ENCODE assay signal across 11 cellular contexts in the genomic region with DNA sequence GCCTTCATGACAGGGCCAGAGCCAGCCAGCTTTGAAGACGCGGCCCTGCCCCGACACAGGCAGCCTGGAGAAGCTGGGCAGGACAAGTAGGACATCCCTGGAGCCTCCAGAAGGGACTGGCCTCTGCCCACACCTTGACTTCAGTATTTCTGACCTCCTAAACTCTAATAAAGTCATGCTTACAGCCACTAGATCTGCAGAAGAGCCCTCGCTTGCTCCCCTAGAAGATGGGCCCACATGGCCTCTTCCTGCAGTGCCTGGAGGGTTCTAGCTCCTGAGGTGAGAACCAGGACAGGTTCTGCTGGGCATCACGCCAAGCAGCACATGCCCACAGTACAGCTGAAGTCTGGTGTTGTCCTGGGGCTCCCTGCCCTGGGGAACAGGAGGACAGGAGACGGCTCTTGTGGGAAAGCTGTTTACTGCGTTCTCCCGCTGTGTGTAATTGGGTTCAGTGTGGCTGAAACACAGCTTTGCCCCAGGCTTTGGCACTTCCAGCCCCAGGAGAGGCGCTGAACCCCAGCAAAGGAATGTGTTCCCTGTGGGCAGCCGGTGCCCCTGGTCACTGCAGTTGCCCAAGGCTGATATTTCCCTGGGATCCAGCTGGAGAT. TPM values are rescaled to one million over a fixed set of nuclear protein-coding genes. Genes with fewer than 3 reads are reported as not detected.
A peak's percentile ranks its signal among the peaks of the same experiment; 100 is the strongest.
DNase-seq lines count a peak whose midpoint lies in the region; TF ChIP-seq lines count a peak whose summit lies in the region.
"Had no signal": no experiment of that assay in that cellular context is flagged by ENCODE, and none has a peak within 500 bp of the region (broad histone marks: within the 10 kb centered on the region; RNA-seq: fewer than 3 reads in every experiment).

No MANE protein-coding gene starts in this region.

- H3K27me3 Mint-ChIP-seq in activated CD4-positive, alpha-beta T cell treated with anti-CD3 and anti-CD28 coated beads, Interleukin-2, amount 10 ng/mL, durations not matched to agents 7 days and 5 days: no peaks in the 10 kb centered on the region
- H3K27me3 Mint-ChIP-seq in neural progenitor cell (ENCODE audit: insufficient read depth, low read depth): peaks cover 8% of the 10 kb centered on the region

- H3K4me3 Mint-ChIP-seq in activated CD4-positive, alpha-beta T cell treated with anti-CD3 and anti-CD28 coated beads, Interleukin-2, amount 10 ng/mL, durations not matched to agents 7 days and 5 days: peak overlapping the region; percentile 85
- H3K4me3 Mint-ChIP-seq in neural progenitor cell: peak overlapping the region; percentile 53
- H3K4me3 Mint-ChIP-seq: CD14-positive monocyte had no signal

- CTCF ChIA-PET in activated CD4-positive, alpha-beta T cell treated with anti-CD3 and anti-CD28 coated beads, Interleukin-2, amount 10 ng/mL, durations not matched to agents 7 days and 5 days (lab: Charles Lee): interaction anchor here (0.7 to 2.3 kb wide), 6 partner anchors 9 to 457 kb away, joined by 3 to 7 read pairs (median 4); no protein-coding TSS in a partner anchor

- H3K36me3 ChIP-seq in neural progenitor cell: no peaks in the 10 kb centered on the region

- H3K27me3 ChIP-seq in HL-60 (ENCODE audit: insufficient read depth, poor library complexity, severe bottlenecking) (no peaks in the 10 kb centered on the region), neural progenitor cell (no peaks in the 10 kb centered on the region)

- H3K9me3 Mint-ChIP-seq in activated CD4-positive, alpha-beta T cell treated with anti-CD3 and anti-CD28 coated beads, Interleukin-2, amount 10 ng/mL, durations not matched to agents 7 days and 5 days: no peaks in the 10 kb centered on the region
- H3K9me3 Mint-ChIP-seq in neural progenitor cell: no peaks in the 10 kb centered on the region
- H3K9me3 Mint-ChIP-seq: CD14-positive monocyte had no signal

- H3K27ac ChIP-seq in HL-60 (replicated peaks) (peak overlapping the region; percentile 30; the same call in 1 of the 2 replicates), neural progenitor cell (peak overlapping the region; percentile 70)
- H3K27ac ChIP-seq: epithelial cell of prostate had no signal

- peaks cover 42% of the 10 kb centered on the region for H3K79me2 ChIP-seq in neural progenitor cell (ENCODE audit: low read depth)

- peaks cover 28% of the 10 kb centered on the region for H3K4me1 Mint-ChIP-seq in activated CD4-positive, alpha-beta T cell treated with anti-CD3 and anti-CD28 coated beads, Interleukin-2, amount 10 ng/mL, durations not matched to agents 7 days and 5 days
- H3K4me1 Mint-ChIP-seq in neural progenitor cell: peaks cover 3% of the 10 kb centered on the region

- TF ChIP-seq CTCF in HL-60 (IDR thresholded peaks at IDR 0.05; ENCODE audit: insufficient read depth, low read length) (no peak), neural progenitor cell (IDR thresholded peaks at IDR 0.05) (no peak)

- H3K36me3 Mint-ChIP-seq in activated CD4-positive, alpha-beta T cell treated with anti-CD3 and anti-CD28 coated beads, Interleukin-2, amount 10 ng/mL, durations not matched to agents 7 days and 5 days (ENCODE audit: low read depth): peaks cover 22% of the 10 kb centered on the region
- H3K36me3 Mint-ChIP-seq in neural progenitor cell: peaks cover 4% of the 10 kb centered on the region

- H3K4me2 ChIP-seq in neural progenitor cell: no peak overlapping the region

- peaks cover 10% of the 10 kb centered on the region for H3K4me1 ChIP-seq in neural progenitor cell

- peaks cover 58% of the 10 kb centered on the region for H4K20me1 ChIP-seq in neural progenitor cell (ENCODE audit: low read depth)

- no peaks in the 10 kb centered on the region for H3K9me3 ChIP-seq in neural progenitor cell (ENCODE audit: low read depth)

- no peak for DNase-seq in activated CD4-positive, alpha-beta T cell treated with anti-CD3 and anti-CD28 coated beads, Interleukin-2, amount 10 ng/mL, durations not matched to agents 7 days and 5 days
- DNase-seq in activated CD4-positive, alpha-beta T cell treated with anti-CD3 and anti-CD28 coated beads, Interleukin-2, amount 50 U/mL, for 4 hours: no peak
- DNase-seq in HL-60 (ENCODE audit: low read depth in 1 of 2, low spot score in 1 of 2): peak in 1 of 2 experiments; percentile 35
- peak; percentile 34 to 37 for DNase-seq in activated CD4-positive, alpha-beta T cell treated with anti-CD3 and anti-CD28 coated beads, Interleukin-2, amount 50 U/mL, for 48 hours
- DNase-seq in neural progenitor cell (ENCODE audit: low spot score): no peak
- DNase-seq in NCI-H146 (lab: John Stamatoyannopoulos, UW): no peak
- no peak for DNase-seq in kidney tubule cell (ENCODE audit: low spot score)
- DNase-seq in SIG-M5 (lab: John Stamatoyannopoulos, UW): no peak
- DNase-seq: amygdala had no signal

- H2AFZ ChIP-seq in neural progenitor cell (replicated peaks): no peak overlapping the region

- no peak overlapping the region for H3K4me3 ChIP-seq in HL-60 (replicated peaks; ENCODE audit: insufficient read depth, low read length)
- H3K4me3 ChIP-seq in neural progenitor cell: no peak overlapping the region

- peak overlapping the region; percentile 62 for H3K27ac Mint-ChIP-seq in activated CD4-positive, alpha-beta T cell treated with anti-CD3 and anti-CD28 coated beads, Interleukin-2, amount 10 ng/mL, durations not matched to agents 7 days and 5 days
- H3K27ac Mint-ChIP-seq in neural progenitor cell: no peak overlapping the region

- POLR2A ChIA-PET in activated CD4-positive, alpha-beta T cell treated with anti-CD3 and anti-CD28 coated beads, Interleukin-2, amount 10 ng/mL, durations not matched to agents 7 days and 5 days (lab: Charles Lee): interaction anchor here (0.6 kb wide), 1 partner anchor 8 kb away, joined by 4 read pairs; no protein-coding TSS in a partner anchor

- H3K9ac ChIP-seq in neural progenitor cell: no peak overlapping the region

- peaks cover 64% of the 10 kb centered on the region for H3F3A ChIP-seq in neural progenitor cell (ENCODE audit: low read depth)

RNA-seq across cellular contexts. Expression of gene APRT, which starts 2.6 kb away (rescaled TPM):
- 100 to 1,000 TPM in 1 of 2 experiments, 10 to 100 TPM in 1; 86.2 to 112 TPM for total RNA-seq in activated CD4-positive, alpha-beta T cell treated with anti-CD3 and anti-CD28 coated beads, Interleukin-2, amount 10 ng/mL, durations not matched to agents 7 days and 5 days
- total RNA-seq in neural progenitor cell (ENCODE audit: low replicate concordance): 53.4 and 150 TPM in 2 replicates

RNA-seq across cellular contexts. Expression of gene CDT1, which starts 5.6 kb away (rescaled TPM):
- total RNA-seq in activated CD4-positive, alpha-beta T cell treated with anti-CD3 and anti-CD28 coated beads, Interleukin-2, amount 10 ng/mL, durations not matched to agents 7 days and 5 days: 100 to 1,000 TPM; 113 to 119 TPM
- total RNA-seq in neural progenitor cell (ENCODE audit: low replicate concordance): 7.8 and 57.9 TPM in 2 replicates

RNA-seq across cellular contexts. Expression of gene PIEZO1, which starts 24.2 kb away (rescaled TPM):
- 100 to 1,000 TPM; 239 to 303 TPM for total RNA-seq in activated CD4-positive, alpha-beta T cell treated with anti-CD3 and anti-CD28 coated beads, Interleukin-2, amount 10 ng/mL, durations not matched to agents 7 days and 5 days
- 5.5 and 26.9 TPM in 2 replicates for total RNA-seq in neural progenitor cell (ENCODE audit: low replicate concordance)

RNA-seq across cellular contexts. Expression of gene GALNS, which starts 47.6 kb away (rescaled TPM):
- total RNA-seq in activated CD4-positive, alpha-beta T cell treated with anti-CD3 and anti-CD28 coated beads, Interleukin-2, amount 10 ng/mL, durations not matched to agents 7 days and 5 days: 10 to 100 TPM; 29.4 to 35.7 TPM
- total RNA-seq in neural progenitor cell (ENCODE audit: low replicate concordance): 5.0 and 11.6 TPM in 2 replicates

RNA-seq across cellular contexts. Expression of gene TRAPPC2L, which starts 47.8 kb away (rescaled TPM):
- total RNA-seq in activated CD4-positive, alpha-beta T cell treated with anti-CD3 and anti-CD28 coated beads, Interleukin-2, amount 10 ng/mL, durations not matched to agents 7 days and 5 days: 10 to 100 TPM; 47.7 to 55.7 TPM
- total RNA-seq in neural progenitor cell (ENCODE audit: low replicate concordance): 31.8 and 48.5 TPM in 2 replicates

Comparison
In these comparisons a context has a peak if more than half of its experiments do, and no peak if none do; other contexts are left out.
1. DNase-seq: peak in activated CD4-positive, alpha-beta T cell treated with anti-CD3 and anti-CD28 coated beads, Interleukin-2, amount 50 U/mL, for 48 hours (2 of 2); none in activated CD4-positive, alpha-beta T cell treated with anti-CD3 and anti-CD28 coated beads, Interleukin-2, amount 10 ng/mL, durations not matched to agents 7 days and 5 days (single experiment), activated CD4-positive, alpha-beta T cell treated with anti-CD3 and anti-CD28 coated beads, Interleukin-2, amount 50 U/mL, for 4 hours (0 of 2), neural progenitor cell (single experiment), NCI-H146 (single experiment), kidney tubule cell (single experiment) and SIG-M5 (single experiment).